ENCODE assay signal across 16 cellular contexts in the genomic region with DNA sequence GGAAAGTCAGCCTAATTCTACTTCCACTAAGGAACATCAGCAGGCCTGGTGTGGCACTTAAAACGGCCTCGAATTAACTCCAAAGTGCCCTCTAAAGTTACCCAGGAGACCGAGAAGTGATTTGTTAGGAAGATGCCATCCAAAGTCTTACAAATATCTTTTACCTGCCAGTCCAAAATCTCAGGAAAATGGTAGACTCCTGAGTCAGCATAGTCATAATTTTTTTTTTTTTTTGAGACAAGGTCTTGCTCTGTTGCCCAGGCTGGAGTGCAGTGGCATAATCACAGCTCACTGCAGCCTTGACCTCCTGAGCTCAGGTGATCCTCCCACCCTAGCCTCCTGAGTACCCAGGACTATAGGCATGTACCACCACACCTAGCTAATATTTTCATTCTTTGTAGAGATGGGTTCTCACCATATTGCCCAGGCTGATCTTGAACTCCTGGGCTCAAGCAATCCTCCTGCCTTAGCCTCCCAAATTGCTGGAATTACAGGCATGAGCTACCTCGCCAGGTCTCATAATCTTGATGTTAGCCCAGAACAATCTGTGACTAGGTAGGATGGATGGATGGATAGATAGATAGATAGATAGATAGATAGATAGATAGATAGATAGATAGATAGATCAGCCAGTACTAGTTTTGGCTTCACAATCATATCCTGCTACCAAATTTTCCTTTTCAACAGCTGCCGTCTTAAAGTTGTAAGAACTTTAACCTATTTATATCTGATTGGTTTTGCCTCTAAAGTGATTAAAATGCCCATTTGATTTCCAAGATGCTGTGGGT.
"Had no signal": no experiment of that assay in that cellular context is flagged by ENCODE, and none has a peak within 500 bp of the region (broad histone marks: within the 10 kb centered on the region; RNA-seq: fewer than 3 reads in every experiment).

No MANE protein-coding gene starts in this region.

- H3K27me3 Mint-ChIP-seq: activated naive CD8-positive, alpha-beta T cell; effector memory CD8-positive, alpha-beta T cell; stimulated activated memory B cell treated with anti-CD40 and anti-IgM and Interleukin-4, amounts not matched to agents 10 μg/mL and 1 μg/mL and 100 μg/mL, for 72 hours had no signal

- FAIRE-seq: kidney had no signal

- H3K4me1 ChIP-seq: neural progenitor cell, sigmoid colon had no signal

- ATAC-seq: left lobe of liver; stimulated activated memory B cell treated with anti-CD40 and anti-IgM and Interleukin-4, amounts not matched to agents 10 μg/mL and 1 μg/mL and 100 μg/mL, for 72 hours had no signal

- H3K9me2 ChIP-seq: SK-N-SH had no signal

- H3K4me3 Mint-ChIP-seq: activated naive CD8-positive, alpha-beta T cell; activated T-helper 1 cell treated with anti-CD3 and anti-CD28 coated beads, Interleukin-12 subunit alpha, Interleukin-12 subunit beta, Interleukin-2, Interleukin-4 antibody, amounts not matched to agents 30 ng/mL and 10 ng/mL and 1 ng/mL, durations not matched to agents 14 hours and 24 hours and 36 hours; effector memory CD8-positive, alpha-beta T cell; neural progenitor cell; stimulated activated memory B cell treated with anti-CD40 and anti-IgM and Interleukin-4, amounts not matched to agents 10 μg/mL and 1 μg/mL and 100 μg/mL, for 72 hours had no signal

- H3K27ac Mint-ChIP-seq: activated naive CD8-positive, alpha-beta T cell; neural progenitor cell; stimulated activated memory B cell treated with anti-CD40 and anti-IgM and Interleukin-4, amounts not matched to agents 10 μg/mL and 1 μg/mL and 100 μg/mL, for 72 hours had no signal

- H3K4me2 ChIP-seq: neural progenitor cell, SK-N-SH had no signal

- H3K9ac ChIP-seq: neural progenitor cell, SK-N-SH had no signal

- H2AFZ ChIP-seq: neural progenitor cell had no signal

- H3K27me3 ChIP-seq: cardiac muscle cell, neural progenitor cell, sigmoid colon, thyroid gland had no signal

- H3K27ac ChIP-seq: cardiac muscle cell, neural progenitor cell, ovary, sigmoid colon, thyroid gland had no signal

- H3K9me3 ChIP-seq: ovary, sigmoid colon, SK-N-SH, thyroid gland had no signal

- H3K36me3 Mint-ChIP-seq: activated naive CD8-positive, alpha-beta T cell; neural progenitor cell; stimulated activated memory B cell treated with anti-CD40 and anti-IgM and Interleukin-4, amounts not matched to agents 10 μg/mL and 1 μg/mL and 100 μg/mL, for 72 hours had no signal

- H3K36me3 ChIP-seq: cardiac muscle cell, neural progenitor cell, ovary, sigmoid colon, thyroid gland had no signal

- DNase-seq: dermis blood vessel endothelial cell; effector memory CD8-positive, alpha-beta T cell; foreskin fibroblast; kidney; ovary; sigmoid colon; SK-N-SH; stimulated activated CD4-positive, alpha-beta T cell treated with anti-CD3 and anti-CD28 coated beads, Interleukin-4, amount 100 ng/mL, for 24 hours; T1000; thyroid gland had no signal

- H3K4me3 ChIP-seq: cardiac muscle cell, neural progenitor cell, ovary, sigmoid colon, thyroid gland had no signal

- H3K9me3 Mint-ChIP-seq: neural progenitor cell had no signal
